ENCODE assay signal across 8 cellular contexts in the genomic region with DNA sequence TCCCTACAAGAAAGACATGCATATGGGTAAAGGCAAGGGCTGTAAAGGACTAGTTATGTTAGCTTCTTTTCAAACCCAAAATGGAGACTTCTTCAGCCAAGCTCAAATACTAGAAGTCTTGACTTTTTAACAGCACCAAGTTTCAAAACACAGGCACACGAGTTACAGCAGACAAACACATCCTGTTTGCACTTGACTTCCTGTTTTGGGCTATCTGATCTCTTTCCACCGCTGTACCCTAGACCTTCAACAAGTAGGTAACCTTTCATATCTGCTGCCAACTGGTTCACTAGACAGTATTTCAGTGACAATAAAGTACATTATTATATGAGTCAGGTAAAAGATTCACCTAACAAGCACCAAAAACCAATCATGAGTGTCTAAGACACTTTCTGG. TPM values are rescaled to one million over a fixed set of nuclear protein-coding genes. Genes with fewer than 3 reads are reported as not detected.
A peak's percentile ranks its signal among the peaks of the same experiment; 100 is the strongest.
DNase-seq lines count a peak whose midpoint lies in the region; ATAC-seq and TF ChIP-seq lines count a peak whose summit lies in the region.

No MANE protein-coding gene starts in this region.

- H3K9ac ChIP-seq in GM23248: no peak overlapping the region

- no peaks in the 10 kb centered on the region for H3K9me3 Mint-ChIP-seq in activated naive CD4-positive, alpha-beta T cell treated with anti-CD3 and anti-CD28 coated beads for 36 hours
- H3K9me3 Mint-ChIP-seq in activated CD8-positive, alpha-beta T cell treated with anti-CD3 and anti-CD28 coated beads for 36 hours: no peaks in the 10 kb centered on the region
- no peaks in the 10 kb centered on the region for H3K9me3 Mint-ChIP-seq in type B pancreatic cell

- H3K27ac Mint-ChIP-seq in activated naive CD4-positive, alpha-beta T cell treated with anti-CD3 and anti-CD28 coated beads for 36 hours: peak overlapping the region; percentile 81
- peak overlapping the region; percentile 88 for H3K27ac Mint-ChIP-seq in activated CD8-positive, alpha-beta T cell treated with anti-CD3 and anti-CD28 coated beads for 36 hours
- no peak overlapping the region for H3K27ac Mint-ChIP-seq in type B pancreatic cell

- H3K4me3 ChIP-seq in GM23248: no peak overlapping the region

- peaks cover 3% of the 10 kb centered on the region for H3K36me3 Mint-ChIP-seq in activated naive CD4-positive, alpha-beta T cell treated with anti-CD3 and anti-CD28 coated beads for 36 hours (ENCODE audit: low read depth)
- H3K36me3 Mint-ChIP-seq in activated CD8-positive, alpha-beta T cell treated with anti-CD3 and anti-CD28 coated beads for 36 hours (ENCODE audit: low read depth): peaks cover 8% of the 10 kb centered on the region
- no peaks in the 10 kb centered on the region for H3K36me3 Mint-ChIP-seq in type B pancreatic cell

- H3K27me3 ChIP-seq in GM23248 (replicated peaks; ENCODE audit: insufficient read depth): no peaks in the 10 kb centered on the region

- no peaks in the 10 kb centered on the region for H3K9me3 ChIP-seq in GM23248 (ENCODE audit: low read depth)

- H3K4me3 Mint-ChIP-seq in activated naive CD4-positive, alpha-beta T cell treated with anti-CD3 and anti-CD28 coated beads for 36 hours: peak overlapping the region; percentile 32
- peak overlapping the region; percentile 54 for H3K4me3 Mint-ChIP-seq in activated CD8-positive, alpha-beta T cell treated with anti-CD3 and anti-CD28 coated beads for 36 hours
- no peak overlapping the region for H3K4me3 Mint-ChIP-seq in type B pancreatic cell

- H3K4me1 ChIP-seq in GM23248 (ENCODE audit: insufficient read depth): peaks cover 31% of the 10 kb centered on the region

- no peaks in the 10 kb centered on the region for H3K9me2 ChIP-seq in GM23248 (ENCODE audit: insufficient read depth)

- in situ Hi-C loops in GM23248 (cut with MboI): no loop called here

- H3K4me2 ChIP-seq in GM23248 (ENCODE audit: unreplicated experiment): no peak overlapping the region

- CTCF ChIA-PET in activated naive CD4-positive, alpha-beta T cell treated with anti-CD3 and anti-CD28 coated beads for 36 hours (lab: Charles Lee): no interaction called here
- CTCF ChIA-PET in activated CD8-positive, alpha-beta T cell treated with anti-CD3 and anti-CD28 coated beads for 36 hours (lab: Charles Lee): interaction anchor here (0.6 to 1.5 kb wide), 4 partner anchors 9 to 39 kb away, joined by 3 to 5 read pairs (median 4); a partner anchor contains a TSS

- no peak for TF ChIP-seq CTCF in activated CD8-positive, alpha-beta T cell treated with anti-CD3 and anti-CD28 coated beads for 36 hours (IDR thresholded peaks at IDR 0.05)
- TF ChIP-seq CTCF in type B pancreatic cell (conservative IDR thresholded peaks at IDR 0.05): no peak

- H3F3A ChIP-seq in GM23248 (ENCODE audit: insufficient read depth): peaks cover 36% of the 10 kb centered on the region

- no peak overlapping the region for H3K27ac ChIP-seq in GM23248

- H4K20me1 ChIP-seq in GM23248 (ENCODE audit: insufficient read depth): no peaks in the 10 kb centered on the region

- H2AFZ ChIP-seq in GM23248: no peak overlapping the region

- no peaks in the 10 kb centered on the region for H3K36me3 ChIP-seq in GM23248 (ENCODE audit: low read depth)

- ATAC-seq in HG03342 (IDR thresholded peaks at IDR 0.05; ENCODE audit: unreplicated experiment): peak; percentile 52
- peak; percentile 46 for ATAC-seq in activated CD8-positive, alpha-beta T cell treated with anti-CD3 and anti-CD28 coated beads for 36 hours

- DNase-seq in activated naive CD4-positive, alpha-beta T cell treated with anti-CD3 and anti-CD28 coated beads for 36 hours: peak; percentile 50
- DNase-seq in activated naive CD4-positive, alpha-beta T cell treated with anti-CD3 and anti-CD28 coated beads, Interleukin-2, amount 50 U/mL, for 16 hours: no peak
- DNase-seq in activated CD8-positive, alpha-beta T cell treated with anti-CD3 and anti-CD28 coated beads for 36 hours: peak; percentile 45
- DNase-seq in iris pigment epithelial cell (ENCODE audit: low read depth) (peak; percentile 47), type B pancreatic cell (ENCODE audit: extremely low spot score, unreplicated experiment) (no peak), cerebellar cortex (ENCODE audit: low spot score) (no peak), GM23248 (no peak)

- peaks cover 12% of the 10 kb centered on the region for H3K79me2 ChIP-seq in GM23248 (ENCODE audit: insufficient read depth)

- 35 to 37% methylated on average over 2 of the region's 2 CpGs for WGBS in GM23248 (ENCODE audit: low coverage in 1 of 2, low lambda C conversion rate in 2 of 2, missing lambda C conversion rate in 2 of 2), 2 experiments

- peaks cover 69% of the 10 kb centered on the region for H3K4me1 Mint-ChIP-seq in activated naive CD4-positive, alpha-beta T cell treated with anti-CD3 and anti-CD28 coated beads for 36 hours (ENCODE audit: low read depth)
- peaks cover 69% of the 10 kb centered on the region for H3K4me1 Mint-ChIP-seq in activated CD8-positive, alpha-beta T cell treated with anti-CD3 and anti-CD28 coated beads for 36 hours (ENCODE audit: low read depth)
- peaks cover 28% of the 10 kb centered on the region for H3K4me1 Mint-ChIP-seq in type B pancreatic cell (ENCODE audit: unreplicated experiment)

- POLR2A ChIA-PET in activated CD8-positive, alpha-beta T cell treated with anti-CD3 and anti-CD28 coated beads for 36 hours (lab: Charles Lee): interaction anchor here (0.9 to 2.0 kb wide), 3 partner anchors 9 to 28 kb away, joined by 3 to 5 read pairs (median 5); a partner anchor contains a TSS

- H3K27me3 Mint-ChIP-seq in activated naive CD4-positive, alpha-beta T cell treated with anti-CD3 and anti-CD28 coated beads for 36 hours (ENCODE audit: low read depth): no peaks in the 10 kb centered on the region
- H3K27me3 Mint-ChIP-seq in activated CD8-positive, alpha-beta T cell treated with anti-CD3 and anti-CD28 coated beads for 36 hours: no peaks in the 10 kb centered on the region
- no peaks in the 10 kb centered on the region for H3K27me3 Mint-ChIP-seq in type B pancreatic cell

- intact Hi-C loops in activated naive CD4-positive, alpha-beta T cell treated with anti-CD3 and anti-CD28 coated beads for 36 hours (cut with micrococcal nuclease): loop anchor here (1.0 to 5.0 kb wide), 3 partner anchors 12 to 161 kb away; a partner anchor contains a TSS
- intact Hi-C loops in activated CD8-positive, alpha-beta T cell treated with anti-CD3 and anti-CD28 coated beads for 36 hours (cut with micrococcal nuclease): loop anchor here (1.0 to 5.0 kb wide), 2 partner anchors 12 to 36 kb away; a partner anchor contains a TSS

RNA-seq across cellular contexts. Expression of a gene that starts 12.3 kb away (rescaled TPM):
- 10 to 100 TPM; 17.8 to 18.2 TPM for total RNA-seq in activated naive CD4-positive, alpha-beta T cell treated with anti-CD3 and anti-CD28 coated beads for 36 hours
- total RNA-seq in activated CD8-positive, alpha-beta T cell treated with anti-CD3 and anti-CD28 coated beads for 36 hours: 10 to 100 TPM; 11.3 to 12.0 TPM
- total RNA-seq in type B pancreatic cell (ENCODE audit: low replicate concordance): 19.9 and 38.7 TPM in 2 replicates
- total RNA-seq in GM23248 (2014; rRNA removed; shearing (Covaris generic)): 7.0 and 9.0 TPM in 2 replicates
- polyA plus RNA-seq in GM23248 (2016; fragmentation: Nextera tagmentation; extraction: Ambion mirVana): 3.9 and 4.2 TPM in 2 replicates

Comparison
In these comparisons a context has a peak if more than half of its experiments do, and no peak if none do; other contexts are left out.
1. DNase-seq: peak in activated naive CD4-positive, alpha-beta T cell treated with anti-CD3 and anti-CD28 coated beads for 36 hours (single experiment), activated CD8-positive, alpha-beta T cell treated with anti-CD3 and anti-CD28 coated beads for 36 hours (single experiment) and iris pigment epithelial cell (single experiment); none in activated naive CD4-positive, alpha-beta T cell treated with anti-CD3 and anti-CD28 coated beads, Interleukin-2, amount 50 U/mL, for 16 hours (single experiment), type B pancreatic cell (single experiment), cerebellar cortex (single experiment) and GM23248 (single experiment).